11 cellular contexts compared by ENCODE assay signal in genomic region chr17:69314246-69315030, GRCh38. TPM values are rescaled to one million over a fixed set of nuclear protein-coding genes. Genes with fewer than 3 reads are reported as not detected.
DNase-seq lines count a peak whose midpoint lies in the region; ATAC-seq lines count a peak whose summit lies in the region.
"Had no signal": no experiment of that assay in that cellular context is flagged by ENCODE, and none has a peak within 500 bp of the region (broad histone marks: within the 10 kb centered on the region; RNA-seq: fewer than 3 reads in every experiment).

No MANE protein-coding gene starts in this region.

- no peak for ATAC-seq in HG03045 (IDR thresholded peaks at IDR 0.05; ENCODE audit: unreplicated experiment)
- ATAC-seq in naive thymus-derived CD8-positive, alpha-beta T cell: no peak
- ATAC-seq: activated CD4-positive, CD25-positive, alpha-beta regulatory T cell treated with anti-CD3 and anti-CD28 coated beads, Interleukin-2, amount 50 U/mL, for 24 hours; heart right ventricle had no signal

- DNase-seq in COR-L47 (lab: John Stamatoyannopoulos, UW) (peak; percentile 4), NCI-H2081 (lab: John Stamatoyannopoulos, UW) (peak; percentile 57 to 73), SHP77 treated with DMSO at 0.1 percent for 48 hours (lab: John Stamatoyannopoulos, UW) (peak; percentile 30), left kidney (ENCODE audit: low read depth, low spot score) (peak; percentile 29), OCI-M2 (lab: John Stamatoyannopoulos, UW; ENCODE audit: unreplicated experiment) (no peak), iPS-NIHi7 (ENCODE audit: extremely low spot score) (no peak)
- no peak for DNase-seq in naive thymus-derived CD8-positive, alpha-beta T cell
- DNase-seq: heart right ventricle; stimulated activated CD4-positive, alpha-beta T cell treated with anti-CD3 and anti-CD28 coated beads, Interleukin-1b, Interleukin-23, amount 100 ng/mL, for 48 hours had no signal

- H3K36me3 Mint-ChIP-seq in naive thymus-derived CD8-positive, alpha-beta T cell: peaks cover 0 to 18% (median 15%) of the 10 kb centered on the region in 3 donors

- H3K4me1 Mint-ChIP-seq in naive thymus-derived CD8-positive, alpha-beta T cell: peaks cover 3 to 6% (median 4%) of the 10 kb centered on the region in 4 donors

- H3K27ac Mint-ChIP-seq in naive thymus-derived CD8-positive, alpha-beta T cell: peak overlapping the region in 1 of 10 donors; percentile 57

- POLR2A ChIA-PET in naive thymus-derived CD8-positive, alpha-beta T cell (lab: Charles Lee): interaction anchor here (1.4 kb wide), 1 partner anchor 12 kb away, joined by 5 read pairs; the partner anchor contains the start of gene ABCA5

- no peaks in the 10 kb centered on the region for H3K9me3 Mint-ChIP-seq in naive thymus-derived CD8-positive, alpha-beta T cell

- no peak overlapping the region for H3K4me3 Mint-ChIP-seq in naive thymus-derived CD8-positive, alpha-beta T cell

- no peaks in the 10 kb centered on the region for H3K27me3 Mint-ChIP-seq in naive thymus-derived CD8-positive, alpha-beta T cell

RNA-seq across cellular contexts. Expression of gene ABCA5, which starts 12.5 kb away (rescaled TPM):
- 10 to 100 TPM; 36.4 to 40.0 TPM for total RNA-seq in naive thymus-derived CD8-positive, alpha-beta T cell
- polyA plus RNA-seq in naive thymus-derived CD8-positive, alpha-beta T cell: 1 to 10 TPM; 6.0 to 6.6 (median 6.3) TPM

Comparison
In these comparisons a context has a peak if more than half of its experiments do, and no peak if none do; other contexts are left out.
1. DNase-seq: peak in COR-L47 (single experiment), NCI-H2081 (2 of 2), SHP77 treated with DMSO at 0.1 percent for 48 hours (single experiment) and left kidney (single experiment); none in OCI-M2 (single experiment), iPS-NIHi7 (single experiment) and naive thymus-derived CD8-positive, alpha-beta T cell (0 of 10).